ENCODE assay signal across 19 cellular contexts in the genomic region with DNA sequence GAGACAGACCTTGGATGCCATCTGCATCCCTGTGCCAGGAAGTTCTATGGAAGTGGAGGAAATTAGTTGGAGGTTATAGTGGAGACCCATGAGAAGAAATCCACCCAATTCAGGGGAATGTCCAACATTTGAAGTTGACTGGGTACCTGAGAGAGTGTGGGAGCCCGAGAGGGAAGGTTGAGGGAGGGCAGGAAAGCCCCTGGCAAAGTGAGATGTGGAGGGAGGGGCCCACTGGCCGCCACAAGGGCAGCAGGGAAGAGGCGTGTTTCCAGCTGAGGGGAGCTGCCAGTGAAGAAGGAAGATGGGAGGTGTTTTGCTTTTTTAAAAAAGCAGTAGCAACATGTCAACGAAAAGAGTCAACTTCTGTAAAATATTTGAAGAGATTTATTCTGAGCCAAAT. TPM values are rescaled to one million over a fixed set of nuclear protein-coding genes. Genes with fewer than 3 reads are reported as not detected.
A peak's percentile ranks its signal among the peaks of the same experiment; 100 is the strongest.
DNase-seq lines count a peak whose midpoint lies in the region; ATAC-seq, FAIRE-seq and TF ChIP-seq lines count a peak whose summit lies in the region.
"Had no signal": no experiment of that assay in that cellular context is flagged by ENCODE, and none has a peak within 500 bp of the region (broad histone marks: within the 10 kb centered on the region; RNA-seq: fewer than 3 reads in every experiment).

No MANE protein-coding gene starts in this region.

- no peak for DNase-seq in CD14-positive monocyte (ENCODE audit: low spot score)
- no peak for DNase-seq in GM18507 (ENCODE audit: extremely low spot score, insufficient read length, low read depth)
- DNase-seq in activated naive CD8-positive, alpha-beta T cell treated with anti-CD3 and anti-CD28 coated beads for 36 hours: no peak
- no peak for DNase-seq in natural killer cell
- DNase-seq in NCI-H1092 (lab: John Stamatoyannopoulos, UW): no peak
- no peak for DNase-seq in NCI-H69 (lab: John Stamatoyannopoulos, UW)
- DNase-seq in NCI-H1417 (lab: John Stamatoyannopoulos, UW): no peak
- DNase-seq: activated B cell treated with CpG ODN at 0.5 μM for 24 hours; DMS 273 treated with DMSO at 0.1 percent for 48 hours; effector CD8-positive, alpha-beta T cell; glutamatergic neuron; lower lobe of right lung; NCI-H1048; NCI-H524 treated with DMSO at 0.1 percent for 48 hours; SHP77 treated with DMSO at 0.1 percent for 48 hours; stimulated activated CD4-positive, alpha-beta T cell treated with anti-CD3 and anti-CD28 coated beads, Interleukin-4, amount 100 ng/mL, for 4 hours had no signal

- H3K27ac Mint-ChIP-seq in CD14-positive monocyte: peak overlapping the region in 5 of 7 donors; percentile 55 to 87 (median 70)
- peak overlapping the region; percentile 71 for H3K27ac Mint-ChIP-seq in activated naive CD8-positive, alpha-beta T cell treated with anti-CD3 and anti-CD28 coated beads for 36 hours
- H3K27ac Mint-ChIP-seq in natural killer cell: peak overlapping the region; percentile 70 to 89
- H3K27ac Mint-ChIP-seq: activated B cell treated with CpG ODN at 0.5 μM for 24 hours, B cell had no signal

- FAIRE-seq in GM18507 (lab: Jason Lieb, UNC): peak; percentile 5
- FAIRE-seq: GM12892 had no signal

- peak overlapping the region; percentile 56 to 67 for H3K4me3 Mint-ChIP-seq in CD14-positive monocyte
- no peak overlapping the region for H3K4me3 Mint-ChIP-seq in activated naive CD8-positive, alpha-beta T cell treated with anti-CD3 and anti-CD28 coated beads for 36 hours
- peak overlapping the region; percentile 68 for H3K4me3 Mint-ChIP-seq in natural killer cell
- H3K4me3 Mint-ChIP-seq: activated B cell treated with CpG ODN at 0.5 μM for 24 hours, B cell had no signal

- ATAC-seq in natural killer cell (no peak), HG03095 (IDR thresholded peaks at IDR 0.05; ENCODE audit: unreplicated experiment) (no peak)

- H3K9me3 Mint-ChIP-seq in CD14-positive monocyte (peaks cover 0 to 5% (median 2%) of the 10 kb centered on the region in 7 donors), natural killer cell (no peaks in the 10 kb centered on the region)
- peaks cover 4% of the 10 kb centered on the region for H3K9me3 Mint-ChIP-seq in activated naive CD8-positive, alpha-beta T cell treated with anti-CD3 and anti-CD28 coated beads for 36 hours
- H3K9me3 Mint-ChIP-seq: activated B cell treated with CpG ODN at 0.5 μM for 24 hours had no signal

- H3K4me1 Mint-ChIP-seq in CD14-positive monocyte: peaks cover 18% of the 10 kb centered on the region
- peaks cover 13% of the 10 kb centered on the region for H3K4me1 Mint-ChIP-seq in activated naive CD8-positive, alpha-beta T cell treated with anti-CD3 and anti-CD28 coated beads for 36 hours
- peaks cover 44 to 53% of the 10 kb centered on the region in 2 donors for H3K4me1 Mint-ChIP-seq in natural killer cell
- H3K4me1 Mint-ChIP-seq: activated B cell treated with CpG ODN at 0.5 μM for 24 hours had no signal

- intact Hi-C loops in CD14-positive monocyte (cut with micrococcal nuclease) (no loop called here), natural killer cell (cut with micrococcal nuclease) (loop anchor here (5.0 kb wide), 1 partner anchor 127 kb away; no protein-coding TSS in a partner anchor)

- TF ChIP-seq CTCF in CD14-positive monocyte (IDR thresholded peaks at IDR 0.05) (no peak), natural killer cell (IDR thresholded peaks at IDR 0.05) (no peak)

- H3K36me3 Mint-ChIP-seq in CD14-positive monocyte (peaks cover 0 to 4% of the 10 kb centered on the region in 2 donors), natural killer cell (no peaks in the 10 kb centered on the region)
- H3K36me3 Mint-ChIP-seq in activated naive CD8-positive, alpha-beta T cell treated with anti-CD3 and anti-CD28 coated beads for 36 hours: peaks cover 3% of the 10 kb centered on the region

- peaks cover 0 to 6% (median 5%) of the 10 kb centered on the region in 3 donors for H3K27me3 Mint-ChIP-seq in CD14-positive monocyte (ENCODE audit: low read depth in 3 of 3)
- no peaks in the 10 kb centered on the region for H3K27me3 Mint-ChIP-seq in activated naive CD8-positive, alpha-beta T cell treated with anti-CD3 and anti-CD28 coated beads for 36 hours
- peaks cover 0 to 3% of the 10 kb centered on the region in 2 donors for H3K27me3 Mint-ChIP-seq in natural killer cell (ENCODE audit: low read depth in 2 of 2)
- H3K27me3 Mint-ChIP-seq: activated B cell treated with CpG ODN at 0.5 μM for 24 hours, B cell had no signal

RNA-seq across cellular contexts. Expression of a gene that starts 16.3 kb away (rescaled TPM):
- 10 to 100 TPM; 34.3 to 77.7 TPM for polyA plus RNA-seq in CD14-positive monocyte
- 10 to 100 TPM; 51.3 to 51.4 TPM for total RNA-seq in activated naive CD8-positive, alpha-beta T cell treated with anti-CD3 and anti-CD28 coated beads for 36 hours
- 10 to 100 TPM; 34.9 to 54.3 (median 47.3) TPM for total RNA-seq in natural killer cell

RNA-seq across cellular contexts. Expression of a gene that starts 52.0 kb away (rescaled TPM):
- polyA plus RNA-seq in CD14-positive monocyte: 100 to 1,000 TPM; 200 to 208 TPM
- 10 to 100 TPM; 54.9 to 56.0 TPM for total RNA-seq in activated naive CD8-positive, alpha-beta T cell treated with anti-CD3 and anti-CD28 coated beads for 36 hours
- total RNA-seq in natural killer cell: 100 to 1,000 TPM; 120 to 135 (median 129) TPM
